Comparison of ENCODE assay signal across 17 cellular contexts in genomic region chr1:241724741-241725356, GRCh38.
A peak's percentile ranks its signal among the peaks of the same experiment; 100 is the strongest.
DNase-seq lines count a peak whose midpoint lies in the region; ATAC-seq and TF ChIP-seq lines count a peak whose summit lies in the region.
"Had no signal": no experiment of that assay in that cellular context is flagged by ENCODE, and none has a peak within 500 bp of the region (broad histone marks: within the 10 kb centered on the region; RNA-seq: fewer than 3 reads in every experiment).

No MANE protein-coding gene starts in this region.

- CTCF ChIA-PET in HEK293T (lab: Yijun Ruan, JAX) (no interaction called here), PC-3 (lab: Charles Lee) (no interaction called here)

- H3K36me3 ChIP-seq in PC-3 (ENCODE audit: low read depth, low read length) = no peaks in the 10 kb centered on the region
- H3K36me3 ChIP-seq: BLaER1 treated with 17β-estradiol and CSF1 and Interleukin-3, amounts not matched to agents 10 nM and 100 nM had no signal

- H3K4me1 ChIP-seq in PC-3 (ENCODE audit: insufficient read depth, low read length) = peaks cover 13% of the 10 kb centered on the region
- H3K4me1 ChIP-seq: BLaER1 treated with 17β-estradiol and CSF1 and Interleukin-3, amounts not matched to agents 10 nM and 100 nM had no signal

- TF ChIP-seq CTCF in PC-3 (conservative IDR thresholded peaks at IDR 0.05; ENCODE audit: low read depth, low read length) = 0 out of 2 replicates have a peak, but pooled peaks have one; percentile 10
- TF ChIP-seq CTCF in endothelial cell (IDR thresholded peaks at IDR 0.05; ENCODE audit: unreplicated experiment) = no peak

- peaks cover 12% of the 10 kb centered on the region for H3K4me1 Mint-ChIP-seq in endothelial cell (ENCODE audit: unreplicated experiment)
- H3K4me1 Mint-ChIP-seq: B cell had no signal

- no peaks in the 10 kb centered on the region for H3K79me2 ChIP-seq in PC-3 (ENCODE audit: low read length)

- H3K4me3 Mint-ChIP-seq in endothelial cell (ENCODE audit: unreplicated experiment) = no peak overlapping the region
- H3K4me3 Mint-ChIP-seq: B cell; CD4-positive, alpha-beta T cell; CD8-positive, alpha-beta T cell had no signal

- peak overlapping the region; percentile 57 for H3K27ac Mint-ChIP-seq in endothelial cell (ENCODE audit: unreplicated experiment)
- H3K27ac Mint-ChIP-seq: B cell; CD4-positive, alpha-beta T cell; CD8-positive, alpha-beta T cell had no signal

- H3K4me2 ChIP-seq in PC-3 (ENCODE audit: low read length) = peak overlapping the region; percentile 41
- H3K4me2 ChIP-seq: BLaER1 treated with 17β-estradiol and CSF1 and Interleukin-3, amounts not matched to agents 10 nM and 100 nM had no signal

- no peaks in the 10 kb centered on the region for H3F3A ChIP-seq in PC-3 (ENCODE audit: low read length, unreplicated experiment)

- no peaks in the 10 kb centered on the region for H3K36me3 Mint-ChIP-seq in endothelial cell (ENCODE audit: low read depth, unreplicated experiment)
- H3K36me3 Mint-ChIP-seq: CD8-positive, alpha-beta T cell had no signal

- POLR2A ChIA-PET in HEK293T (lab: Yijun Ruan, JAX) = no interaction called here
- POLR2A ChIA-PET in PC-3 (lab: Charles Lee; ENCODE audit: unreplicated experiment) = no interaction called here

- H3K27me3 Mint-ChIP-seq in endothelial cell (ENCODE audit: unreplicated experiment) = no peaks in the 10 kb centered on the region

- DNase-seq in HEK293T (ENCODE audit: extremely low spot score) (no peak), PC-3 (peak; percentile 33), endothelial cell (ENCODE audit: low spot score) (no peak), NCI-H2029 treated with DMSO at 0.1 percent for 48 hours (lab: John Stamatoyannopoulos, UW) (no peak), NCI-H345 (lab: John Stamatoyannopoulos, UW) (no peak)
- DNase-seq: 8988T; AML-193; Caco-2; Calu3; CD4-positive, alpha-beta T cell; CD8-positive, alpha-beta T cell; DMS79 treated with DMSO at 0.1 percent for 48 hours; GF-D8 had no signal

- no TSS peak for BruUV-seq in PC-3 (replicated peaks; lab: Mats Ljungman, UMichigan)

- intact Hi-C loops in PC-3 (cut with micrococcal nuclease) = no loop called here

- H3K27me3 ChIP-seq in PC-3 (ENCODE audit: low read length) = no peaks in the 10 kb centered on the region
- H3K27me3 ChIP-seq: BLaER1 treated with 17β-estradiol and CSF1 and Interleukin-3, amounts not matched to agents 10 nM and 100 nM had no signal

- H3K9me3 Mint-ChIP-seq in endothelial cell (ENCODE audit: unreplicated experiment) = no peaks in the 10 kb centered on the region
- H3K9me3 Mint-ChIP-seq: CD4-positive, alpha-beta T cell; CD8-positive, alpha-beta T cell had no signal

- ATAC-seq in PC-3 (peak; percentile 88), GM18517 (IDR thresholded peaks at IDR 0.05; ENCODE audit: unreplicated experiment) (no peak)
- ATAC-seq: CD8-positive, alpha-beta T cell had no signal

- no peaks in the 10 kb centered on the region for H4K20me1 ChIP-seq in PC-3 (ENCODE audit: low read length)
- H4K20me1 ChIP-seq: BLaER1 treated with 17β-estradiol and CSF1 and Interleukin-3, amounts not matched to agents 10 nM and 100 nM had no signal

- H3K4me3 ChIP-seq in PC-3 (ENCODE audit: low read length) = no peak overlapping the region; the same call in 1 of the 2 replicates
- H3K4me3 ChIP-seq: BLaER1 treated with 17β-estradiol and CSF1 and Interleukin-3, amounts not matched to agents 10 nM and 100 nM had no signal

- no peak overlapping the region for H3K27ac ChIP-seq in PC-3 (ENCODE audit: low read length)
- H3K27ac ChIP-seq: BLaER1 treated with 17β-estradiol and CSF1 and Interleukin-3, amounts not matched to agents 10 nM and 100 nM; C4-2B had no signal

- H3K9ac ChIP-seq in PC-3 (ENCODE audit: low read length) = no peak overlapping the region
- H3K9ac ChIP-seq: BLaER1 treated with 17β-estradiol and CSF1 and Interleukin-3, amounts not matched to agents 10 nM and 100 nM had no signal

- no peaks in the 10 kb centered on the region for H3K9me3 ChIP-seq in PC-3 (ENCODE audit: low read length)

- no peaks in the 10 kb centered on the region for H3K9me2 ChIP-seq in PC-3 (replicated peaks; ENCODE audit: low read length)

- 0 out of 2 replicates have a peak overlapping the region, but pooled peaks have one; percentile 1 for H2AFZ ChIP-seq in PC-3 (ENCODE audit: low read length)

TF ChIP-seq in HEK293T, 16 proteins besides CTCF, POLR2A, EP300 and RAD21:
- TF ChIP-seq CTBP1 (IDR thresholded peaks at IDR 0.05; ENCODE audit: borderline replicate concordance) (no peak), ELF4 (IDR thresholded peaks at IDR 0.05) (no peak), NFRKB (IDR thresholded peaks at IDR 0.05) (no peak), BHLHE40 (IDR thresholded peaks at IDR 0.05; ENCODE audit: borderline replicate concordance) (no peak), FOXM1 (IDR thresholded peaks at IDR 0.05; ENCODE audit: borderline replicate concordance) (no peak), LEF1 (IDR thresholded peaks at IDR 0.05; ENCODE audit: borderline replicate concordance) (no peak)
- TF ChIP-seq, protein P1, sequence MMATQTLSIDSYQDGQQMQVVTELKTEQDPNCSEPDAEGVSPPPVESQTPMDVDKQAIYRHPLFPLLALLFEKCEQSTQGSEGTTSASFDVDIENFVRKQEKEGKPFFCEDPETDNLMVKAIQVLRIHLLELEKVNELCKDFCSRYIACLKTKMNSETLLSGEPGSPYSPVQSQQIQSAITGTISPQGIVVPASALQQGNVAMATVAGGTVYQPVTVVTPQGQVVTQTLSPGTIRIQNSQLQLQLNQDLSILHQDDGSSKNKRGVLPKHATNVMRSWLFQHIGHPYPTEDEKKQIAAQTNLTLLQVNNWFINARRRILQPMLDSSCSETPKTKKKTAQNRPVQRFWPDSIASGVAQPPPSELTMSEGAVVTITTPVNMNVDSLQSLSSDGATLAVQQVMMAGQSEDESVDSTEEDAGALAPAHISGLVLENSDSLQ (IDR thresholded peaks at IDR 0.05) = 0 out of 2 replicates have a peak, but pooled peaks have one; percentile 2
